ENCODE assay signal across 8 cellular contexts in the genomic region with DNA sequence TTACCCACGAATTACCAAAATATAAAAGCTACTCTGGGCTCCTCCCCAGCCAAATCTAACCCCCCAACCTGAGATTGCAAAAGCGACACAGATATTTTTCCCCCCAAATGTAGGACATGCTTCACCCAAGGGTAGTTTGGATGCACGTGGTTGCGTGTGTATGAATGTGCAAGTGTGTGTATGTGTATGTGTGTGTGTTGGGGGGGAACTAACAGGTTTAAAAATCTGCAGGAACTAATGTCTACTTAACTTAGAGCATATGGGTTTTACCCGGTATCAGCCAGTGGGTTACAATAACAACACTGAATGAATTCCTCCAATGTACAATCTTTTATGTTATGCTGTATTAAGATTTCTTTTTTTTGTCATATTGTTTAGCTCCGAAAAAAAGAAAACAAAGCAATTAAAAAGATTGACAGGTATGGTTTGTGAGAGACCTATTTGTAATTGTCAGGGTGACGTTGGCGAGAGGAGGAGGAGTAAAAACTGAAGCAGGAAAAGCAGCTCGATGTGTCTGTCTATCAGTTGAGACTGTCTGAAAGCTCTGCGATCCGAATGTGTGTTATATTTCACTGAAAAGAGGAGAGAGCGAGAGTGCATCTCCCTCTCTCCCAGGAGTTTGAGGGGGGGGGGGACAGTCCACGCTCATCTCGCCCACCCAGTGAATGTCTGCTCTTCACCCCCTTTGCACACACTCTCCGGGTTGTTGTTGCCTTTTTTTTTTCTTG. TPM values are rescaled to one million over a fixed set of nuclear protein-coding genes. Genes with fewer than 3 reads are reported as not detected.
DNase-seq lines count a peak whose midpoint lies in the region; ATAC-seq and TF ChIP-seq lines count a peak whose summit lies in the region.

TSHZ1 (plus strand) TSS at position 524 of the 728 bp plus-strand sequence. CDS start 1,080 bp downstream, outside the sequence.

- peak within 1 kb of the TSS; percentile 86 for H3K4me3 ChIP-seq in fibroblast of pulmonary artery (replicated peaks; ENCODE audit: low read depth, low read length)
- peak within 1 kb of the TSS; percentile 89 for H3K4me3 ChIP-seq in naive thymus-derived CD4-positive, alpha-beta T cell (ENCODE audit: low read length)

- DNase-seq in ELF-1 (ENCODE audit: low read depth, low spot score) (peak; percentile 53), fibroblast of pulmonary artery (ENCODE audit: low read depth) (peak; percentile 88), type B pancreatic cell (ENCODE audit: extremely low spot score, unreplicated experiment) (no peak)
- DNase-seq in activated effector memory CD4-positive, alpha-beta T cell treated with Interleukin-2 at 50 U/mL for 16 hours, result peak; percentile 24
- DNase-seq in naive thymus-derived CD4-positive, alpha-beta T cell, result peak in 8 of 9 donors; percentile 35 to 89 (median 81)

- H3K9me3 Mint-ChIP-seq in naive thymus-derived CD4-positive, alpha-beta T cell, result peaks cover 0 to 5% (median 0%) of the 10 kb centered on the region in 11 donors
- H3K9me3 Mint-ChIP-seq in type B pancreatic cell, result no peaks in the 10 kb centered on the region

- H3K27ac Mint-ChIP-seq in naive thymus-derived CD4-positive, alpha-beta T cell, result peak within 1 kb of the TSS; percentile 94 to 99 (median 96)
- H3K27ac Mint-ChIP-seq in type B pancreatic cell, result peak within 1 kb of the TSS; percentile 86

- no peaks in the 10 kb centered on the region for H3K27me3 ChIP-seq in naive thymus-derived CD4-positive, alpha-beta T cell (ENCODE audit: control insufficient read depth in 2 of 2, insufficient read depth in 2 of 2, low read length in 2 of 2)

- POLR2A ChIA-PET in naive thymus-derived CD4-positive, alpha-beta T cell (lab: Charles Lee), result interaction anchor here (0.6 to 7.5 kb wide), 34 partner anchors 8 to 1101 kb away, joined by 3 to 91 read pairs (median 4); partner anchors contain the start of gene ZNF407

- H3K36me3 ChIP-seq in KOPT-K1 (ENCODE audit: insufficient read depth, low read length), result no peaks in the 10 kb centered on the region
- peaks cover 0 to 5% (median 0%) of the 10 kb centered on the region in 3 experiments for H3K36me3 ChIP-seq in naive thymus-derived CD4-positive, alpha-beta T cell (ENCODE audit: control insufficient read depth in 2 of 3, insufficient read depth in 3 of 3, low read length in 3 of 3)

- ATAC-seq in GM21825 (IDR thresholded peaks at IDR 0.05; ENCODE audit: unreplicated experiment), result peak; percentile 34
- ATAC-seq in naive thymus-derived CD4-positive, alpha-beta T cell, result peak; percentile 70

- H3K4me1 Mint-ChIP-seq in naive thymus-derived CD4-positive, alpha-beta T cell, result peaks cover 47 to 73% (median 62%) of the 10 kb centered on the region in 7 donors
- H3K4me1 Mint-ChIP-seq in type B pancreatic cell (ENCODE audit: unreplicated experiment), result peaks cover 39% of the 10 kb centered on the region

- H3K9me3 ChIP-seq in KOPT-K1 (ENCODE audit: insufficient read depth, low read length, poor library complexity, severe bottlenecking), result no peaks in the 10 kb centered on the region
- no peaks in the 10 kb centered on the region for H3K9me3 ChIP-seq in naive thymus-derived CD4-positive, alpha-beta T cell (ENCODE audit: control insufficient read depth in 2 of 3, low read length in 3 of 3)

- peaks cover 35 to 44% of the 10 kb centered on the region in 2 donors for H3K4me1 ChIP-seq in naive thymus-derived CD4-positive, alpha-beta T cell (ENCODE audit: control insufficient read depth in 2 of 2, insufficient read depth in 2 of 2, low read length in 2 of 2)

- intact Hi-C loops in naive thymus-derived CD4-positive, alpha-beta T cell (cut with micrococcal nuclease), result loop anchor here (1.0 to 5.0 kb wide), 13 partner anchors 37 to 1282 kb away; partner anchors contain the start of genes CNDP2 (in 1 of the 2), TIMM21 (in 1 of the 2) and ZNF407 (in 1 of the 2)

- peaks cover 0 to 28% (median 0%) of the 10 kb centered on the region in 5 donors for H3K27me3 Mint-ChIP-seq in naive thymus-derived CD4-positive, alpha-beta T cell
- H3K27me3 Mint-ChIP-seq in type B pancreatic cell, result peaks cover 38% of the 10 kb centered on the region

- peak within 1 kb of the TSS; percentile 90 for H3K27ac ChIP-seq in KOPT-K1 (ENCODE audit: low read depth, low read length, poor library complexity, severe bottlenecking)
- peak within 1 kb of the TSS; percentile 90 for H3K27ac ChIP-seq in naive thymus-derived CD4-positive, alpha-beta T cell (ENCODE audit: low read depth, low read length)

- TF ChIP-seq CTCF in fibroblast of pulmonary artery (IDR thresholded peaks at IDR 0.05; ENCODE audit: low read length, missing control alignments) (no peak), type B pancreatic cell (conservative IDR thresholded peaks at IDR 0.05) (no peak)

- H3K4me3 Mint-ChIP-seq in naive thymus-derived CD4-positive, alpha-beta T cell, result peak within 1 kb of the TSS; percentile 93 to 100 (median 99)
- peak within 1 kb of the TSS; percentile 89 for H3K4me3 Mint-ChIP-seq in type B pancreatic cell

- CTCF ChIA-PET in naive thymus-derived CD4-positive, alpha-beta T cell (lab: Charles Lee), result interaction anchor here (0.6 to 1.8 kb wide), 8 partner anchors 11 to 879 kb away, joined by 3 to 10 read pairs (median 3); no protein-coding TSS in a partner anchor

- H3K36me3 Mint-ChIP-seq in naive thymus-derived CD4-positive, alpha-beta T cell, result peaks cover 0 to 17% (median 8%) of the 10 kb centered on the region in 5 donors
- peaks cover 31% of the 10 kb centered on the region for H3K36me3 Mint-ChIP-seq in type B pancreatic cell

TF ChIP-seq in PFSK-1, 5 proteins besides CTCF, POLR2A, EP300 and RAD21:
- TF ChIP-seq POLR2AphosphoS5 (IDR thresholded peaks at IDR 0.05; ENCODE audit: low read depth, low read length), result peak; percentile 41; the same call in 1 of the 2 replicates
- 0 out of 2 replicates have a peak, but pooled peaks have one; percentile 42 for TF ChIP-seq TAF1 (IDR thresholded peaks at IDR 0.05; ENCODE audit: borderline replicate concordance, insufficient read depth, low read length)
- TF ChIP-seq, protein P1, sequence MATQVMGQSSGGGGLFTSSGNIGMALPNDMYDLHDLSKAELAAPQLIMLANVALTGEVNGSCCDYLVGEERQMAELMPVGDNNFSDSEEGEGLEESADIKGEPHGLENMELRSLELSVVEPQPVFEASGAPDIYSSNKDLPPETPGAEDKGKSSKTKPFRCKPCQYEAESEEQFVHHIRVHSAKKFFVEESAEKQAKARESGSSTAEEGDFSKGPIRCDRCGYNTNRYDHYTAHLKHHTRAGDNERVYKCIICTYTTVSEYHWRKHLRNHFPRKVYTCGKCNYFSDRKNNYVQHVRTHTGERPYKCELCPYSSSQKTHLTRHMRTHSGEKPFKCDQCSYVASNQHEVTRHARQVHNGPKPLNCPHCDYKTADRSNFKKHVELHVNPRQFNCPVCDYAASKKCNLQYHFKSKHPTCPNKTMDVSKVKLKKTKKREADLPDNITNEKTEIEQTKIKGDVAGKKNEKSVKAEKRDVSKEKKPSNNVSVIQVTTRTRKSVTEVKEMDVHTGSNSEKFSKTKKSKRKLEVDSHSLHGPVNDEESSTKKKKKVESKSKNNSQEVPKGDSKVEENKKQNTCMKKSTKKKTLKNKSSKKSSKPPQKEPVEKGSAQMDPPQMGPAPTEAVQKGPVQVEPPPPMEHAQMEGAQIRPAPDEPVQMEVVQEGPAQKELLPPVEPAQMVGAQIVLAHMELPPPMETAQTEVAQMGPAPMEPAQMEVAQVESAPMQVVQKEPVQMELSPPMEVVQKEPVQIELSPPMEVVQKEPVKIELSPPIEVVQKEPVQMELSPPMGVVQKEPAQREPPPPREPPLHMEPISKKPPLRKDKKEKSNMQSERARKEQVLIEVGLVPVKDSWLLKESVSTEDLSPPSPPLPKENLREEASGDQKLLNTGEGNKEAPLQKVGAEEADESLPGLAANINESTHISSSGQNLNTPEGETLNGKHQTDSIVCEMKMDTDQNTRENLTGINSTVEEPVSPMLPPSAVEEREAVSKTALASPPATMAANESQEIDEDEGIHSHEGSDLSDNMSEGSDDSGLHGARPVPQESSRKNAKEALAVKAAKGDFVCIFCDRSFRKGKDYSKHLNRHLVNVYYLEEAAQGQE (IDR thresholded peaks at IDR 0.05; ENCODE audit: insufficient read depth in 1 of 2, low read depth in 2 of 2, low read length in 2 of 2), result no peak
- no peak for TF ChIP-seq SIN3A (IDR thresholded peaks at IDR 0.05; ENCODE audit: borderline replicate concordance, insufficient read depth, low read length)

RNA-seq across cellular contexts. Expression of gene TSHZ1, which starts in this region (rescaled TPM):
- polyA plus RNA-seq in PFSK-1 (2012; ENCODE audit: insufficient read length, low read depth), result 4.4 TPM
- 10 to 100 TPM; 17.9 to 33.5 (median 25.7) TPM for total RNA-seq in naive thymus-derived CD4-positive, alpha-beta T cell
- 1 to 10 TPM; 4.5 to 6.6 TPM for polyA plus RNA-seq in naive thymus-derived CD4-positive, alpha-beta T cell
- total RNA-seq in type B pancreatic cell (ENCODE audit: low replicate concordance), result 21.8 and 79.9 TPM in 2 replicates
